In genomic region chr4:74237425-74237966, GRCh38 we compare ENCODE assay signal across 30 cellular contexts.
A peak's percentile ranks its signal among the peaks of the same experiment; 100 is the strongest.
DNase-seq lines count a peak whose midpoint lies in the region; ATAC-seq and TF ChIP-seq lines count a peak whose summit lies in the region.
"Had no signal": no experiment of that assay in that cellular context is flagged by ENCODE, and none has a peak within 500 bp of the region (broad histone marks: within the 10 kb centered on the region; RNA-seq: fewer than 3 reads in every experiment).

No MANE protein-coding gene starts in this region.

- H2AFZ ChIP-seq in GM23338 = no peak overlapping the region

- no peaks in the 10 kb centered on the region; the same call in 2 of the 3 replicates for H3K36me3 Mint-ChIP-seq in GM23338 (ENCODE audit: low read depth)

- H3K4me3 Mint-ChIP-seq in GM23338 = no peak overlapping the region
- H3K4me3 Mint-ChIP-seq: dendritic cell treated with granulocyte-macrophage colony-stimulating factor and Interleukin-4, amounts not matched to agents 40 ng/mL and 50 ng/mL, for 4 days; naive thymus-derived CD8-positive, alpha-beta T cell; T-helper 1 cell treated with Interleukin-12 subunit alpha and Interleukin-12 subunit beta and Interleukin-4 antibody, amounts not matched to agents 30 μg/mL and 1 μg/mL, for 36 hours had no signal

- peak; percentile 67 for DNase-seq in DMS53 (lab: John Stamatoyannopoulos, UW)
- DNase-seq in GM23338 (ENCODE audit: low spot score) = no peak
- no peak for DNase-seq in RWPE2 (ENCODE audit: low spot score)
- DNase-seq in epithelial cell of esophagus (ENCODE audit: low read depth) = peak; percentile 61
- no peak for DNase-seq in GM10248 (ENCODE audit: extremely low spot score)
- no peak for DNase-seq in foreskin melanocyte
- no peak for DNase-seq in NCI-H1048 (lab: John Stamatoyannopoulos, UW)
- DNase-seq: activated CD4-positive, alpha-beta T cell treated with anti-CD3 and anti-CD28 coated beads for 4 hours; activated CD8-positive, alpha-beta memory T cell treated with anti-CD3 and anti-CD28 coated beads for 24 hours; activated effector memory CD4-positive, alpha-beta T cell treated with Interleukin-2 at 50 U/mL for 16 hours; activated T-cell treated with anti-CD3 and anti-CD28 coated beads for 4 hours; DMS 273 treated with DMSO at 0.1 percent for 48 hours; esophagus squamous epithelium; HCEC 1CT; heart right ventricle; kidney glomerular epithelial cell; naive thymus-derived CD8-positive, alpha-beta T cell; NCI-H1105; NCI-H187; NCI-H510A treated with DMSO at 0.1 percent for 48 hours; occipital lobe; stimulated activated CD4-positive, alpha-beta T cell treated with anti-CD3 and anti-CD28 coated beads, Interleukin-12 subunit alpha, Interleukin-12 subunit beta, amount 100 ng/mL, for 4 hours; stimulated activated CD4-positive, alpha-beta T cell treated with anti-CD3 and anti-CD28 coated beads, Interleukin-2, amount 100 ng/mL, for 48 hours; thyroid gland had no signal

- H3K36me3 ChIP-seq in GM23338 (ENCODE audit: insufficient read depth) (no peaks in the 10 kb centered on the region), RWPE2 (ENCODE audit: low read depth) (no peaks in the 10 kb centered on the region)
- H3K36me3 ChIP-seq: esophagus squamous epithelium, heart right ventricle, prostate gland, thyroid gland had no signal

- POLR2A ChIA-PET in GM10248 (lab: Yijun Ruan, JAX) = no interaction called here

- H3F3A ChIP-seq in GM23338 (replicated peaks; ENCODE audit: low read depth) = no peaks in the 10 kb centered on the region

- no peaks in the 10 kb centered on the region for H3K79me2 ChIP-seq in GM23338 (replicated peaks; ENCODE audit: insufficient read depth)

- ATAC-seq in GM23338 (no peak), RWPE2 (ENCODE audit: low read depth) (peak; percentile 55; the same call in 2 of the 3 replicates)
- ATAC-seq: heart right ventricle; naive thymus-derived CD8-positive, alpha-beta T cell; sciatic nerve had no signal

- no peaks in the 10 kb centered on the region for H3K9me2 ChIP-seq in GM23338 (ENCODE audit: insufficient read depth)

- H3K27me3 Mint-ChIP-seq in GM23338 (ENCODE audit: insufficient read depth, low read depth, poor library complexity) = peaks cover 2% of the 10 kb centered on the region
- H3K27me3 Mint-ChIP-seq: dendritic cell treated with granulocyte-macrophage colony-stimulating factor and Interleukin-4, amounts not matched to agents 40 ng/mL and 50 ng/mL, for 4 days; naive thymus-derived CD8-positive, alpha-beta T cell had no signal

- no peaks in the 10 kb centered on the region for H3K27me3 ChIP-seq in GM23338 (ENCODE audit: insufficient read depth)
- no peaks in the 10 kb centered on the region for H3K27me3 ChIP-seq in RWPE2 (ENCODE audit: insufficient read depth, poor library complexity, severe bottlenecking)
- H3K27me3 ChIP-seq: esophagus squamous epithelium, heart right ventricle, thyroid gland had no signal

- H3K9me3 ChIP-seq in RWPE2 (ENCODE audit: severe bottlenecking) = no peaks in the 10 kb centered on the region
- H3K9me3 ChIP-seq: esophagus squamous epithelium, heart right ventricle, prostate gland, thyroid gland had no signal

- no peak overlapping the region for H3K4me2 ChIP-seq in GM23338

- TF ChIP-seq CTCF in GM23338 (conservative IDR thresholded peaks at IDR 0.05; ENCODE audit: low read depth in 2 of 2) (no peak), RWPE2 (IDR thresholded peaks at IDR 0.05; ENCODE audit: poor library complexity, severe bottlenecking) (no peak), epithelial cell of esophagus (IDR thresholded peaks at IDR 0.05; ENCODE audit: insufficient read depth, low read depth, low read length, missing control alignments) (no peak), GM10248 (IDR thresholded peaks at IDR 0.05; ENCODE audit: control extremely low read depth, extremely low read depth, low read depth, missing control alignments) (no peak)

- no peaks in the 10 kb centered on the region; the same call in 2 of the 3 replicates for H3K4me1 Mint-ChIP-seq in GM23338

- H3K4me3 ChIP-seq in GM23338 (no peak overlapping the region), RWPE2 (ENCODE audit: severe bottlenecking) (no peak overlapping the region), epithelial cell of esophagus (ENCODE audit: low read length) (no peak overlapping the region)
- H3K4me3 ChIP-seq: esophagus squamous epithelium, heart right ventricle, lung, prostate gland, SK-N-MC, thyroid gland had no signal

- no peaks in the 10 kb centered on the region for H3K9me3 Mint-ChIP-seq in GM23338
- H3K9me3 Mint-ChIP-seq: dendritic cell treated with granulocyte-macrophage colony-stimulating factor and Interleukin-4, amounts not matched to agents 40 ng/mL and 50 ng/mL, for 4 days; T-helper 1 cell treated with Interleukin-12 subunit alpha and Interleukin-12 subunit beta and Interleukin-4 antibody, amounts not matched to agents 30 μg/mL and 1 μg/mL, for 36 hours had no signal

- H3K4me1 ChIP-seq in GM23338 (ENCODE audit: insufficient read depth) (no peaks in the 10 kb centered on the region), RWPE2 (ENCODE audit: insufficient read depth, poor library complexity, severe bottlenecking) (peaks cover 8% of the 10 kb centered on the region)
- H3K4me1 ChIP-seq: heart right ventricle, prostate gland, thyroid gland had no signal

- CTCF ChIA-PET in GM10248 (lab: Yijun Ruan, JAX) = interaction anchor here (1.0 kb wide), 2 partner anchors 9 to 14 kb away, joined by 4 to 6 read pairs; no protein-coding TSS in a partner anchor

- H3K27ac ChIP-seq in GM23338 (ENCODE audit: low read depth) (no peak overlapping the region), RWPE2 (ENCODE audit: poor library complexity, severe bottlenecking) (no peak overlapping the region)
- H3K27ac ChIP-seq: heart right ventricle, prostate gland, SK-N-MC, thyroid gland had no signal

- peak overlapping the region; percentile 80 for H3K27ac Mint-ChIP-seq in GM23338
- H3K27ac Mint-ChIP-seq: dendritic cell treated with granulocyte-macrophage colony-stimulating factor and Interleukin-4, amounts not matched to agents 40 ng/mL and 50 ng/mL, for 4 days; naive thymus-derived CD8-positive, alpha-beta T cell; T-helper 1 cell treated with Interleukin-12 subunit alpha and Interleukin-12 subunit beta and Interleukin-4 antibody, amounts not matched to agents 30 μg/mL and 1 μg/mL, for 36 hours had no signal

- H4K20me1 ChIP-seq in GM23338 (replicated peaks; ENCODE audit: insufficient read depth) = no peaks in the 10 kb centered on the region

TF ChIP-seq in GM23338, 12 proteins besides CTCF, POLR2A, EP300 and RAD21 (continues in another document):
- no peak for TF ChIP-seq STAT1 (IDR thresholded peaks at IDR 0.05; ENCODE audit: unreplicated experiment)
- no peak for TF ChIP-seq POLR2AphosphoS5 (IDR thresholded peaks at IDR 0.05; ENCODE audit: low read depth)
- no peak for TF ChIP-seq EZH2 (IDR thresholded peaks at IDR 0.05; ENCODE audit: low read depth, unreplicated experiment)
- TF ChIP-seq NANOG (IDR thresholded peaks at IDR 0.05; ENCODE audit: borderline replicate concordance) = no peak
- no peak for TF ChIP-seq EZH2phosphoT487 (IDR thresholded peaks at IDR 0.05; ENCODE audit: unreplicated experiment)

Comparison
In these comparisons a context has a peak if more than half of its experiments do, and no peak if none do; other contexts are left out.
1. DNase-seq: peak in DMS53 (single experiment) and epithelial cell of esophagus (single experiment); none in GM23338 (single experiment), RWPE2 (single experiment), GM10248 (single experiment), foreskin melanocyte (single experiment) and NCI-H1048 (single experiment).